Comparison of ENCODE assay signal across 15 cellular contexts in the genomic region with DNA sequence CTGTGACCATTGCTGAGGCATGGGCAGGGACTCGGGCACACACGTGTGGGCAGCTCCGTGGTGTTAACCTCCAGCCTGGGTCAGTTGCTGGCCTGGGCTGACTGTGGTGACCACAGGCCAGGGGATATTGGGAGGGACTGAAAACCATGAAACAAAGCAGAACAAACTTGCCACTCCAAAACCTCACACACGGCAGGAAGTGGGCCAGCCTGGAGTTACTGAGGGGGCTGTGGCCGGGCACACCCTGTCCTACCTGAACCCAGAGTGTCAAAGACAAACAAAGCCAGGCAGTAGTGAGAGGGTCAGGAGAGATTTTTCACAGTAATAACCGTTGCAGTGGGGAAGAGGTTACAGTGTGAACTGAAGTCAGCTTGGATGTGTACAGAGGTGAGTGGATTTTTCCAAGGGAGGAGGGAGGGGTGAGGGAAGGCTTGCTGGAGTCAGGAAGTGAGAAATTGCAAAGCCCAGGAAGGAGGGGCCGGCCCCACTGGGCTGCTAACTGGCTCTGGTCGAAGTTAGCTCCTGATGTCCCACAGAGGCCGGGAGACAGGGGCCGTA. TPM values are rescaled to one million over a fixed set of nuclear protein-coding genes. Genes with fewer than 3 reads are reported as not detected.
DNase-seq lines count a peak whose midpoint lies in the region; ATAC-seq and TF ChIP-seq lines count a peak whose summit lies in the region.
"Had no signal": no experiment of that assay in that cellular context is flagged by ENCODE, and none has a peak within 500 bp of the region (broad histone marks: within the 10 kb centered on the region; RNA-seq: fewer than 3 reads in every experiment).

No MANE protein-coding gene starts in this region.

- TF ChIP-seq CTCF in RWPE2 (IDR thresholded peaks at IDR 0.05; ENCODE audit: poor library complexity, severe bottlenecking) (no peak), gastroesophageal sphincter (IDR thresholded peaks at IDR 0.05) (no peak)

- no peak overlapping the region for H2AFZ ChIP-seq in trophoblast cell (ENCODE audit: insufficient read depth, low read length, poor library complexity)

- H4K12ac ChIP-seq in trophoblast cell (ENCODE audit: low read depth, low read length), result no peak overlapping the region

- H4K91ac ChIP-seq in trophoblast cell (ENCODE audit: low read depth, low read length), result no peak overlapping the region

- H3K27ac ChIP-seq in RWPE2 (ENCODE audit: poor library complexity, severe bottlenecking) (peak overlapping the region; percentile 57), gastroesophageal sphincter (peak overlapping the region in 2 of 4 donors; percentile 12 to 24), trophoblast cell (ENCODE audit: low read depth, low read length) (no peak overlapping the region)
- H3K27ac ChIP-seq: colonic mucosa had no signal

- WGBS in gastroesophageal sphincter (ENCODE audit: low coverage in 1 of 2), 2 donors, result 54 to 57% methylated on average over 4 to 8 of the region's 10 CpGs
- WGBS in trophoblast cell (ENCODE audit: extremely low coverage, insufficient coverage, insufficient read length), result no CpG with 5 or more reads among the region's 10 CpGs

- no peak overlapping the region for H2AK5ac ChIP-seq in trophoblast cell (ENCODE audit: low read length)

- H2BK5ac ChIP-seq in trophoblast cell (ENCODE audit: low read depth, low read length, poor library complexity), result no peak overlapping the region

- H2BK12ac ChIP-seq in trophoblast cell (ENCODE audit: low read length), result no peak overlapping the region

- no peak overlapping the region for H3K9ac ChIP-seq in trophoblast cell (ENCODE audit: low read length)

- no peak for TF ChIP-seq POLR2A in gastroesophageal sphincter (IDR thresholded peaks at IDR 0.05)

- no peak overlapping the region for H3K14ac ChIP-seq in trophoblast cell (ENCODE audit: low read length)

- no peak overlapping the region for H3K4me3 ChIP-seq in RWPE2 (ENCODE audit: severe bottlenecking)
- no peak overlapping the region for H3K4me3 ChIP-seq in gastroesophageal sphincter
- H3K4me3 ChIP-seq in trophoblast cell (ENCODE audit: low read depth, low read length), result no peak overlapping the region
- H3K4me3 ChIP-seq: colonic mucosa had no signal

- no peak overlapping the region for H3K23ac ChIP-seq in trophoblast cell (ENCODE audit: low read length)

- H3K4me1 ChIP-seq in RWPE2 (ENCODE audit: insufficient read depth, poor library complexity, severe bottlenecking) (peaks cover 44% of the 10 kb centered on the region), gastroesophageal sphincter (peaks cover 0 to 43% (median 16%) of the 10 kb centered on the region in 3 donors), trophoblast cell (ENCODE audit: control insufficient read depth in 1 of 2, insufficient read depth in 2 of 2, low read length in 2 of 2) (peaks cover 0 to 12% of the 10 kb centered on the region in 2 experiments)
- H3K4me1 ChIP-seq: colonic mucosa had no signal

- no peak overlapping the region for H3K4ac ChIP-seq in trophoblast cell (ENCODE audit: low read depth, low read length)

- no peak overlapping the region for H2BK120ac ChIP-seq in trophoblast cell (ENCODE audit: insufficient read depth, low read length, poor library complexity)

- TF ChIP-seq EP300 in gastroesophageal sphincter (IDR thresholded peaks at IDR 0.05), result no peak

- H3K27me3 ChIP-seq in RWPE2 (ENCODE audit: insufficient read depth, poor library complexity, severe bottlenecking), result no peaks in the 10 kb centered on the region
- H3K27me3 ChIP-seq in gastroesophageal sphincter, result no peaks in the 10 kb centered on the region
- no peaks in the 10 kb centered on the region for H3K27me3 ChIP-seq in trophoblast cell (ENCODE audit: insufficient read depth, low read length)
- H3K27me3 ChIP-seq: colonic mucosa had no signal

- ATAC-seq in RWPE2 (ENCODE audit: low read depth) (peak; percentile 70), gastroesophageal sphincter (peak; percentile 64), HG02885 (IDR thresholded peaks at IDR 0.05; ENCODE audit: poor library complexity, unreplicated experiment) (no peak)
- ATAC-seq: Panc1 had no signal

- H4K8ac ChIP-seq in trophoblast cell (ENCODE audit: low read depth, low read length), result peak overlapping the region; percentile 20

- DNase-seq in EL (peak; percentile 24), RWPE2 (ENCODE audit: low spot score) (no peak), trophoblast cell (no peak), NCI-H1105 (lab: John Stamatoyannopoulos, UW) (no peak), NCI-H146 (lab: John Stamatoyannopoulos, UW) (no peak), GM19238 (ENCODE audit: insufficient read length, low spot score) (no peak)
- DNase-seq: activated effector memory CD4-positive, alpha-beta T cell treated with Interleukin-2 at 50 U/mL for 16 hours; colonic mucosa; head of caudate nucleus; NCI-H1930; stimulated activated CD4-positive, alpha-beta T cell treated with anti-CD3 and anti-CD28 coated beads, Interleukin-15, amount 100 ng/mL, for 24 hours; stimulated activated naive CD4-positive, alpha-beta T cell had no signal

- H3K9me3 ChIP-seq in RWPE2 (ENCODE audit: severe bottlenecking) (no peaks in the 10 kb centered on the region), gastroesophageal sphincter (no peaks in the 10 kb centered on the region), trophoblast cell (ENCODE audit: insufficient read depth, low read depth, low read length) (peaks cover 2% of the 10 kb centered on the region)
- H3K9me3 ChIP-seq: colonic mucosa had no signal

- no peaks in the 10 kb centered on the region for H3K79me1 ChIP-seq in trophoblast cell (ENCODE audit: low read length)

- H3K18ac ChIP-seq in trophoblast cell (ENCODE audit: low read length), result no peak overlapping the region

- no peaks in the 10 kb centered on the region for H3K79me2 ChIP-seq in trophoblast cell (ENCODE audit: control insufficient read depth, insufficient read depth, low read length, poor library complexity)

- no peak overlapping the region for H3K4me2 ChIP-seq in trophoblast cell (ENCODE audit: low read length)

- H3K36me3 ChIP-seq in RWPE2 (ENCODE audit: low read depth) (no peaks in the 10 kb centered on the region), gastroesophageal sphincter (no peaks in the 10 kb centered on the region), trophoblast cell (ENCODE audit: control insufficient read depth in 1 of 2, insufficient read depth in 2 of 2, low read length in 2 of 2) (no peaks in the 10 kb centered on the region)
- H3K36me3 ChIP-seq: colonic mucosa had no signal

RNA-seq across cellular contexts. Expression of a gene that starts 40.0 kb away (rescaled TPM):
- total RNA-seq in gastroesophageal sphincter, result 10 to 100 TPM; 22.9 to 41.8 (median 24.6) TPM
- polyA plus RNA-seq in trophoblast cell (2013), result 0.07 and 0.18 TPM in 2 replicates
